In genomic region chr1:8702848-8703810, GRCh38 we compare ENCODE assay signal across 1 cellular context.
TF ChIP-seq lines count a peak whose summit lies in the region.

No MANE protein-coding gene starts in this region.

TF ChIP-seq in HepG2, 621 proteins besides CTCF, POLR2A, EP300 and RAD21 (continued from another document and continues in another):
- no peak for TF ChIP-seq ZNF512 (CRISPR knock-in tag; IDR thresholded peaks at IDR 0.05)
- TF ChIP-seq, protein P1, sequence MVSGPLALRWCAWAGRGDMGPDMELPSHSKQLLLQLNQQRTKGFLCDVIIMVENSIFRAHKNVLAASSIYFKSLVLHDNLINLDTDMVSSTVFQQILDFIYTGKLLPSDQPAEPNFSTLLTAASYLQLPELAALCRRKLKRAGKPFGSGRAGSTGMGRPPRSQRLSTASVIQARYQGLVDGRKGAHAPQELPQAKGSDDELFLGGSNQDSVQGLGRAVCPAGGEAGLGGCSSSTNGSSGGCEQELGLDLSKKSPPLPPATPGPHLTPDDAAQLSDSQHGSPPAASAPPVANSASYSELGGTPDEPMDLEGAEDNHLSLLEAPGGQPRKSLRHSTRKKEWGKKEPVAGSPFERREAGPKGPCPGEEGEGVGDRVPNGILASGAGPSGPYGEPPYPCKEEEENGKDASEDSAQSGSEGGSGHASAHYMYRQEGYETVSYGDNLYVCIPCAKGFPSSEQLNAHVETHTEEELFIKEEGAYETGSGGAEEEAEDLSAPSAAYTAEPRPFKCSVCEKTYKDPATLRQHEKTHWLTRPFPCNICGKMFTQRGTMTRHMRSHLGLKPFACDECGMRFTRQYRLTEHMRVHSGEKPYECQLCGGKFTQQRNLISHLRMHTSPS (CRISPR knock-in tag; IDR thresholded peaks at IDR 0.05; ENCODE audit: low read depth): no peak
- no peak for TF ChIP-seq ZNF773 (CRISPR knock-in tag; IDR thresholded peaks at IDR 0.05; ENCODE audit: borderline replicate concordance)
- TF ChIP-seq, protein P2, sequence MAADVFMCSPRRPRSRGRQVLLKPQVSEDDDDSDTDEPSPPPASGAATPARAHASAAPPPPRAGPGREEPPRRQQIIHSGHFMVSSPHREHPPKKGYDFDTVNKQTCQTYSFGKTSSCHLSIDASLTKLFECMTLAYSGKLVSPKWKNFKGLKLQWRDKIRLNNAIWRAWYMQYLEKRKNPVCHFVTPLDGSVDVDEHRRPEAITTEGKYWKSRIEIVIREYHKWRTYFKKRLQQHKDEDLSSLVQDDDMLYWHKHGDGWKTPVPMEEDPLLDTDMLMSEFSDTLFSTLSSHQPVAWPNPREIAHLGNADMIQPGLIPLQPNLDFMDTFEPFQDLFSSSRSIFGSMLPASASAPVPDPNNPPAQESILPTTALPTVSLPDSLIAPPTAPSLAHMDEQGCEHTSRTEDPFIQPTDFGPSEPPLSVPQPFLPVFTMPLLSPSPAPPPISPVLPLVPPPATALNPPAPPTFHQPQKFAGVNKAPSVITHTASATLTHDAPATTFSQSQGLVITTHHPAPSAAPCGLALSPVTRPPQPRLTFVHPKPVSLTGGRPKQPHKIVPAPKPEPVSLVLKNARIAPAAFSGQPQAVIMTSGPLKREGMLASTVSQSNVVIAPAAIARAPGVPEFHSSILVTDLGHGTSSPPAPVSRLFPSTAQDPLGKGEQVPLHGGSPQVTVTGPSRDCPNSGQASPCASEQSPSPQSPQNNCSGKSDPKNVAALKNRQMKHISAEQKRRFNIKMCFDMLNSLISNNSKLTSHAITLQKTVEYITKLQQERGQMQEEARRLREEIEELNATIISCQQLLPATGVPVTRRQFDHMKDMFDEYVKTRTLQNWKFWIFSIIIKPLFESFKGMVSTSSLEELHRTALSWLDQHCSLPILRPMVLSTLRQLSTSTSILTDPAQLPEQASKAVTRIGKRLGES (CRISPR knock-in tag; IDR thresholded peaks at IDR 0.05; ENCODE audit: borderline replicate concordance): no peak
- TF ChIP-seq ZSCAN9 (CRISPR knock-in tag; IDR thresholded peaks at IDR 0.05; ENCODE audit: borderline replicate concordance): no peak
- TF ChIP-seq, protein P3, sequence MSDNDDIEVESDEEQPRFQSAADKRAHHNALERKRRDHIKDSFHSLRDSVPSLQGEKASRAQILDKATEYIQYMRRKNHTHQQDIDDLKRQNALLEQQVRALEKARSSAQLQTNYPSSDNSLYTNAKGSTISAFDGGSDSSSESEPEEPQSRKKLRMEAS (IDR thresholded peaks at IDR 0.05): peak; percentile 90
- TF ChIP-seq ZNF274 (CRISPR knock-in tag; IDR thresholded peaks at IDR 0.05): 0 out of 2 replicates have a peak, but pooled peaks have one; percentile 36
- TF ChIP-seq MTF1 (CRISPR knock-in tag; IDR thresholded peaks at IDR 0.05): no peak
- peak; percentile 45; the same call in 1 of the 2 replicates for TF ChIP-seq BCL3 (CRISPR knock-in tag; IDR thresholded peaks at IDR 0.05)
- TF ChIP-seq HDAC6 (IDR thresholded peaks at IDR 0.05; ENCODE audit: low read depth, low read length): no peak
- TF ChIP-seq ZNF878 (CRISPR knock-in tag; IDR thresholded peaks at IDR 0.05): no peak
- TF ChIP-seq ZBTB8A (CRISPR knock-in tag; IDR thresholded peaks at IDR 0.05; ENCODE audit: borderline replicate concordance, low read depth): no peak
- TF ChIP-seq ZBTB39 (CRISPR knock-in tag; IDR thresholded peaks at IDR 0.05): no peak
- no peak for TF ChIP-seq ZNF180 (CRISPR knock-in tag; IDR thresholded peaks at IDR 0.05; ENCODE audit: borderline replicate concordance, low read depth)
- 0 out of 2 replicates have a peak, but pooled peaks have one; percentile 48 for TF ChIP-seq ZNF546 (CRISPR knock-in tag; conservative IDR thresholded peaks at IDR 0.05)
- no peak; the same call in 1 of the 2 replicates for TF ChIP-seq SIX4 (CRISPR knock-in tag; IDR thresholded peaks at IDR 0.05)
- TF ChIP-seq ZNF10 (CRISPR knock-in tag; IDR thresholded peaks at IDR 0.05; ENCODE audit: borderline replicate concordance, low read depth): no peak
- TF ChIP-seq ZNF644 (CRISPR knock-in tag; IDR thresholded peaks at IDR 0.05; ENCODE audit: low read depth): no peak
- no peak for TF ChIP-seq ZNF75D (CRISPR knock-in tag; IDR thresholded peaks at IDR 0.05; ENCODE audit: borderline replicate concordance)
- TF ChIP-seq, protein P4, sequence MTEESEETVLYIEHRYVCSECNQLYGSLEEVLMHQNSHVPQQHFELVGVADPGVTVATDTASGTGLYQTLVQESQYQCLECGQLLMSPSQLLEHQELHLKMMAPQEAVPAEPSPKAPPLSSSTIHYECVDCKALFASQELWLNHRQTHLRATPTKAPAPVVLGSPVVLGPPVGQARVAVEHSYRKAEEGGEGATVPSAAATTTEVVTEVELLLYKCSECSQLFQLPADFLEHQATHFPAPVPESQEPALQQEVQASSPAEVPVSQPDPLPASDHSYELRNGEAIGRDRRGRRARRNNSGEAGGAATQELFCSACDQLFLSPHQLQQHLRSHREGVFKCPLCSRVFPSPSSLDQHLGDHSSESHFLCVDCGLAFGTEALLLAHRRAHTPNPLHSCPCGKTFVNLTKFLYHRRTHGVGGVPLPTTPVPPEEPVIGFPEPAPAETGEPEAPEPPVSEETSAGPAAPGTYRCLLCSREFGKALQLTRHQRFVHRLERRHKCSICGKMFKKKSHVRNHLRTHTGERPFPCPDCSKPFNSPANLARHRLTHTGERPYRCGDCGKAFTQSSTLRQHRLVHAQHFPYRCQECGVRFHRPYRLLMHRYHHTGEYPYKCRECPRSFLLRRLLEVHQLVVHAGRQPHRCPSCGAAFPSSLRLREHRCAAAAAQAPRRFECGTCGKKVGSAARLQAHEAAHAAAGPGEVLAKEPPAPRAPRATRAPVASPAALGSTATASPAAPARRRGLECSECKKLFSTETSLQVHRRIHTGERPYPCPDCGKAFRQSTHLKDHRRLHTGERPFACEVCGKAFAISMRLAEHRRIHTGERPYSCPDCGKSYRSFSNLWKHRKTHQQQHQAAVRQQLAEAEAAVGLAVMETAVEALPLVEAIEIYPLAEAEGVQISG (CRISPR knock-in tag; IDR thresholded peaks at IDR 0.05): peak; percentile 69
- TF ChIP-seq MTA1 (CRISPR knock-in tag; IDR thresholded peaks at IDR 0.05; ENCODE audit: borderline replicate concordance): no peak
- no peak for TF ChIP-seq ZNF44 (CRISPR knock-in tag; IDR thresholded peaks at IDR 0.05)
- TF ChIP-seq NFIB (CRISPR knock-in tag; IDR thresholded peaks at IDR 0.05; ENCODE audit: borderline replicate concordance): no peak
- TF ChIP-seq SIX1 (CRISPR knock-in tag; IDR thresholded peaks at IDR 0.05; ENCODE audit: borderline replicate concordance): no peak
- no peak for TF ChIP-seq ZNF552 (CRISPR knock-in tag; IDR thresholded peaks at IDR 0.05; ENCODE audit: borderline replicate concordance)
- no peak for TF ChIP-seq TCF7 (IDR thresholded peaks at IDR 0.05; ENCODE audit: low read depth)
- TF ChIP-seq, protein P5, sequence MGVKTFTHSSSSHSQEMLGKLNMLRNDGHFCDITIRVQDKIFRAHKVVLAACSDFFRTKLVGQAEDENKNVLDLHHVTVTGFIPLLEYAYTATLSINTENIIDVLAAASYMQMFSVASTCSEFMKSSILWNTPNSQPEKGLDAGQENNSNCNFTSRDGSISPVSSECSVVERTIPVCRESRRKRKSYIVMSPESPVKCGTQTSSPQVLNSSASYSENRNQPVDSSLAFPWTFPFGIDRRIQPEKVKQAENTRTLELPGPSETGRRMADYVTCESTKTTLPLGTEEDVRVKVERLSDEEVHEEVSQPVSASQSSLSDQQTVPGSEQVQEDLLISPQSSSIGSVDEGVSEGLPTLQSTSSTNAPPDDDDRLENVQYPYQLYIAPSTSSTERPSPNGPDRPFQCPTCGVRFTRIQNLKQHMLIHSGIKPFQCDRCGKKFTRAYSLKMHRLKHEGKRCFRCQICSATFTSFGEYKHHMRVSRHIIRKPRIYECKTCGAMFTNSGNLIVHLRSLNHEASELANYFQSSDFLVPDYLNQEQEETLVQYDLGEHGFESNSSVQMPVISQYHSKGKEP (CRISPR knock-in tag; IDR thresholded peaks at IDR 0.05): no peak
- 0 out of 2 replicates have a peak, but pooled peaks have one; percentile 29 for TF ChIP-seq ZNF138 (CRISPR knock-in tag; IDR thresholded peaks at IDR 0.05; ENCODE audit: low read depth)
- TF ChIP-seq ZNF503 (CRISPR knock-in tag; IDR thresholded peaks at IDR 0.05): peak; percentile 80
- TF ChIP-seq, protein P6, sequence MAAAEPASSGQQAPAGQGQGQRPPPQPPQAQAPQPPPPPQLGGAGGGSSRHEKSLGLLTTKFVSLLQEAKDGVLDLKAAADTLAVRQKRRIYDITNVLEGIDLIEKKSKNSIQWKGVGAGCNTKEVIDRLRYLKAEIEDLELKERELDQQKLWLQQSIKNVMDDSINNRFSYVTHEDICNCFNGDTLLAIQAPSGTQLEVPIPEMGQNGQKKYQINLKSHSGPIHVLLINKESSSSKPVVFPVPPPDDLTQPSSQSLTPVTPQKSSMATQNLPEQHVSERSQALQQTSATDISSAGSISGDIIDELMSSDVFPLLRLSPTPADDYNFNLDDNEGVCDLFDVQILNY (CRISPR knock-in tag; conservative IDR thresholded peaks at IDR 0.05): no peak
- TF ChIP-seq ASH2L (IDR thresholded peaks at IDR 0.05; ENCODE audit: insufficient read length, low read depth, low read length): peak; percentile 79
- TF ChIP-seq NFE2L2 (IDR thresholded peaks at IDR 0.05; ENCODE audit: low read length): no peak
- TF ChIP-seq NR0B2 (CRISPR knock-in tag; IDR thresholded peaks at IDR 0.05): peak; percentile 48; the same call in 1 of the 2 replicates
- peak; percentile 55 for TF ChIP-seq ZNF768 (CRISPR knock-in tag; IDR thresholded peaks at IDR 0.05)
- peak; percentile 27; the same call in 1 of the 2 replicates for TF ChIP-seq KDM1A (CRISPR knock-in tag; IDR thresholded peaks at IDR 0.05)
- TF ChIP-seq NFYB (CRISPR knock-in tag; IDR thresholded peaks at IDR 0.05): no peak
- TF ChIP-seq CBX2 (IDR thresholded peaks at IDR 0.05; ENCODE audit: low read depth, low read length): no peak
- TF ChIP-seq CBX2 (CRISPR knock-in tag; IDR thresholded peaks at IDR 0.05; ENCODE audit: low read depth): no peak
- TF ChIP-seq MAZ (IDR thresholded peaks at IDR 0.05; ENCODE audit: borderline replicate concordance, low read depth, low read length): peak; percentile 17
- peak; percentile 80; the same call in 1 of the 2 replicates for TF ChIP-seq MAZ (CRISPR knock-in tag; IDR thresholded peaks at IDR 0.05; ENCODE audit: low read depth)
- no peak for TF ChIP-seq ZFP36L1 (CRISPR knock-in tag; IDR thresholded peaks at IDR 0.05)
- TF ChIP-seq ZKSCAN5 (CRISPR knock-in tag; IDR thresholded peaks at IDR 0.05): no peak
- TF ChIP-seq CCDC6 (CRISPR knock-in tag; IDR thresholded peaks at IDR 0.05): peak; percentile 83
- TF ChIP-seq IRF2 (CRISPR knock-in tag; IDR thresholded peaks at IDR 0.05): peak; percentile 75
